ENCODE assay signal across 20 cellular contexts in the genomic region with DNA sequence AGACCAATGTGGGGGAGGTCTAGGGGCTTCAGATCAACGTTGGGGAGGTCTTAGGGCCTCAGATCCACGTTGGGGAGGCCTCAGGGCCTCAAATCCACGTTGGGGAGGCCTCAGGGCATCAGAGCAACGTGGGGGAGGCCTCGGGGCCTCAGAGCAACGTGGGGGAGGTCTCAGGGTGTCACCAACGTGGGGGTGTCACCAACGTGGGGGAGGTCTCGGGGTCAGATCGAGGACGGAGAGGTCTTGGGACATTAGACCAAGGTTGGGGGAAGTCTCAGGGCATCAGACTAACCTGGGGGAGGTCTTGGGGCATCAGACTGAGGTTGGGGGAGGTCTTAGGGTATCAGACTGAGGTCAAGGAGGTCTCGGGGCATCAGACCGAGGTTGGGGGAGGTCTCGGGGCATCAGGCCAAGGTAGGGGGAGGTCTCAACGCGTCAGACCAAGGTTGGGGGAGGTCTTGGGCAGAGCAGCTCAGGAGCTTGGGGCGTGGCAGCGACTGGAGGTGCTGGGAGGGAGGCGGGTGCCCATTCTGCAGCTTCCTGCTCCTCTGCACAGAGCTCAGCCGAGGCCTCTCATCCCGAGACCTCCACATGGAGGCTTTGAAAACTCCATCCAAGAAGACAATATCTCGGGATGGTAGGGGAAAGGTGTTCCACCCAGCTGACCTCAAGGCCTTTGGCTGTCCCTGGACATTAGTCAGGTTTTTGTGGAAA.
"Had no signal": no experiment of that assay in that cellular context is flagged by ENCODE, and none has a peak within 500 bp of the region (broad histone marks: within the 10 kb centered on the region; RNA-seq: fewer than 3 reads in every experiment).

No MANE protein-coding gene starts in this region.

- DNase-seq: cerebellar nuclear complex; cortex of kidney; effector memory CD8-positive, alpha-beta T cell; erythroblast; hypothalamus; mesenchymal stem cell; midbrain; naive thymus-derived CD4-positive, alpha-beta T cell; psoas muscle; right cardiac atrium; sigmoid colon; stimulated activated CD4-positive, alpha-beta T cell treated with anti-CD3 and anti-CD28 coated beads, Interleukin-4, amount 100 ng/mL, for 4 hours; stimulated activated naive CD8-positive, alpha-beta T cell treated with anti-CD3 and anti-CD28 coated beads, Interleukin-15, Interleukin-2, amounts not matched to agents 100 U/mL and 50 U/mL, for 24 hours; substantia nigra; testis; tibial artery had no signal

- H3K27me3 ChIP-seq: neutrophil, sigmoid colon, testis had no signal

- H3K27ac ChIP-seq: neutrophil, psoas muscle, sigmoid colon, testis, tibial artery had no signal

- H3K4me1 ChIP-seq: psoas muscle, sigmoid colon, testis, tibial artery had no signal

- H3K9me3 ChIP-seq: neutrophil, psoas muscle, sigmoid colon, testis, tibial artery had no signal

- H3K27me3 Mint-ChIP-seq: stimulated activated memory B cell treated with anti-CD40 and anti-IgM and Interleukin-4, amounts not matched to agents 10 μg/mL and 1 μg/mL and 100 μg/mL, for 72 hours had no signal

- H3K36me3 ChIP-seq: sigmoid colon, tibial artery had no signal

- H3K4me3 Mint-ChIP-seq: effector memory CD8-positive, alpha-beta T cell; naive thymus-derived CD4-positive, alpha-beta T cell; nephron; stimulated activated memory B cell treated with anti-CD40 and anti-IgM and Interleukin-4, amounts not matched to agents 10 μg/mL and 1 μg/mL and 100 μg/mL, for 72 hours; type B pancreatic cell had no signal

- ATAC-seq: effector memory CD8-positive, alpha-beta T cell; naive thymus-derived CD4-positive, alpha-beta T cell; psoas muscle; right cardiac atrium; stimulated activated memory B cell treated with anti-CD40 and anti-IgM and Interleukin-4, amounts not matched to agents 10 μg/mL and 1 μg/mL and 100 μg/mL, for 72 hours; stimulated activated naive CD8-positive, alpha-beta T cell treated with anti-CD3 and anti-CD28 coated beads, Interleukin-15, Interleukin-2, amounts not matched to agents 100 U/mL and 50 U/mL, for 24 hours had no signal

- H3K36me3 Mint-ChIP-seq: stimulated activated memory B cell treated with anti-CD40 and anti-IgM and Interleukin-4, amounts not matched to agents 10 μg/mL and 1 μg/mL and 100 μg/mL, for 72 hours; type B pancreatic cell had no signal

- H3K27ac Mint-ChIP-seq: effector memory CD8-positive, alpha-beta T cell; naive thymus-derived CD4-positive, alpha-beta T cell; nephron; stimulated activated memory B cell treated with anti-CD40 and anti-IgM and Interleukin-4, amounts not matched to agents 10 μg/mL and 1 μg/mL and 100 μg/mL, for 72 hours; type B pancreatic cell had no signal

- H3K9me3 Mint-ChIP-seq: effector memory CD8-positive, alpha-beta T cell; nephron; stimulated activated memory B cell treated with anti-CD40 and anti-IgM and Interleukin-4, amounts not matched to agents 10 μg/mL and 1 μg/mL and 100 μg/mL, for 72 hours; type B pancreatic cell had no signal

- H3K4me3 ChIP-seq: psoas muscle, sigmoid colon, testis, tibial artery had no signal

- H3K4me1 Mint-ChIP-seq: nephron; stimulated activated memory B cell treated with anti-CD40 and anti-IgM and Interleukin-4, amounts not matched to agents 10 μg/mL and 1 μg/mL and 100 μg/mL, for 72 hours had no signal
